In the genomic region with DNA sequence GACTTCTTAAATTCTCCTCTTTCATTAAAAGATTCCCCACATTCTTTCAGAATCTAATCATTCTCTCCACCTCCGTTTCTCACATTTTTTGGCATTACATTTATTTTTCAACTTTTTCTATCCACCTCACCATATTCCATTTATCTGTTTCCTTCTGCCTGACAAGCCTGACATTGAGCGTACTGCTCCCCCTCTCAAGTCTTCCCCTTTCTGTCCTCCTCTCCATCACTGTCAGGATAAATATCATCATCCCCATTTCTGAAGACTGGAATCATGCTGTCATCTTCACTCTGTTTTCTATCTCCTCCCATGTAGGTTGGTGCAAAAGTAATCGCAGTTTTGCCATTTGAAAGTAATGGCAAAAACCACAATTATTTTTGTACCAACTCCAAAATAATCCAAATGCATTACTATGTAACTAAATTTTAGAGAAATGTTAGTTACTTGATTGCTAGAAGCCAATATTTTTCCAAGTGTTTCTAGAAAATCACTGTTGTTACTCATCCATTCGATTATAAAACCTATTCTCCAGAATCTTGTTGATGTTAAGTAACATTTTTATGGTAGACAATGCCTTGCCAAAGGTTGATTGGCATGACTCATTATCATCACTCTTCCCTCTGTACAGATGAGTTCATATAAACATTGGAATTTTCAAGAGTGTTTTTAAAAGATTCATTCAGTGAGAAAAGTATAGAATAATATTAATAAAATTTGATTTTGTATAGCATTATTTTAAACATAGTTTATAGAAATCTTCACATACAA, we compare ENCODE assay signal across 21 cellular contexts.
"Had no signal": no experiment of that assay in that cellular context is flagged by ENCODE, and none has a peak within 500 bp of the region (broad histone marks: within the 10 kb centered on the region; RNA-seq: fewer than 3 reads in every experiment).

No MANE protein-coding gene starts in this region.

- H3K27me3 ChIP-seq: adrenal gland, body of pancreas, gastrocnemius medialis, heart right ventricle, right lobe of liver, spleen had no signal

- H3K4me1 ChIP-seq: adrenal gland, body of pancreas, gastrocnemius medialis, heart right ventricle, right lobe of liver, spleen had no signal

- H3K4me3 ChIP-seq: adrenal gland, body of pancreas, gastrocnemius medialis, heart right ventricle, lung, mucosa of descending colon, right lobe of liver, spleen, thoracic aorta had no signal

- FAIRE-seq: TTC549 had no signal

- H3K27ac ChIP-seq: adrenal gland, body of pancreas, gastrocnemius medialis, heart right ventricle, right lobe of liver, spleen, thoracic aorta had no signal

- DNase-seq: activated CD4-positive, alpha-beta memory T cell treated with anti-CD3 and anti-CD28 coated beads, Interleukin-2, amount 10 ng/mL, durations not matched to agents 7 days and 5 days; activated CD4-positive, alpha-beta T cell treated with anti-CD3 and anti-CD28 coated beads for 4 hours; activated effector memory CD4-positive, alpha-beta T cell treated with Interleukin-2 at 50 U/mL for 16 hours; activated naive CD4-positive, alpha-beta T cell treated with anti-CD3 and anti-CD28 coated beads, Interleukin-2, amount 50 U/mL, for 16 hours; activated T-cell treated with anti-CD3 and anti-CD28 coated beads, Interleukin-2, amount 50 U/mL, for 4 hours; adrenal gland; body of pancreas; effector memory CD8-positive, alpha-beta T cell; gastrocnemius medialis; heart right ventricle; left colon; mucosa of descending colon; natural killer cell; nucleus accumbens; right lobe of liver; spleen; stimulated activated naive CD8-positive, alpha-beta T cell treated with anti-CD3 and anti-CD28 coated beads, Interleukin-15, amount 100 ng/mL, for 72 hours; SW 1271 had no signal

- H3K36me3 ChIP-seq: adrenal gland, gastrocnemius medialis, heart right ventricle, right lobe of liver, spleen, thoracic aorta had no signal

- H3K9me3 ChIP-seq: body of pancreas, gastrocnemius medialis, right lobe of liver had no signal
